ENCODE assay signal across 1 cellular context in the genomic region with DNA sequence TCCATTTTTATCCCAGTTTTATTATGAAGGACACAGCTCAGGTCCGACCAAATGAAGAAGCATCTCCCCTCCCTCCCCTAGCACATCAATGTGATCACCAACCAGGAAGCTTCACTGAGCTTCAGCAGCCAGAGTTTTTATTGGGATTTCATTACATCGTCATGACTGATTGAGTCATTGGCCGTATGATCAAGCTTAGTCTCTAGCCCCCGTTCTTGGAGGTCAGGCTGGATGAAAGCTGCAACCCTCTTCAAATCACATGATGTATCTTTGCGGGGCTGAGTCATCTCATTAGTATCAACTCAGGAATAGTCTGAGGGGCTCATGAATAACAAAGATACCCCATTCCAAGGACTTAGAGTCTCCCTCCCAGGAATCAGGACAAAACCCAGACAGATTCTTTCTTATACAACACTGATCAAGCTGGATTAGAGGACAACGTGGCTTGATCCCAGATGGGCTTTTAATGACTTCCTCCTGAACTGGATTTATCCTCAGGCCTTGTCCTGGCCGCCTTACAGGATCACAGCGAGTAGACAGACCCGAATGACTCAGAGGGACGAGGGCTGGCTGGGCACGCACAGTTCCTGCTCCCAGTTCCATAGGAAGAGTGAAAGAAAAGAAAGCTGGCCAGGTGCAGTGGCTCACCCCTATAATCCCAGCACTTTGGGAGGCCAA.
TF ChIP-seq lines count a peak whose summit lies in the region.

No MANE protein-coding gene starts in this region.

TF ChIP-seq in HEK293, 187 proteins besides CTCF, POLR2A, EP300 and RAD21 (continued from another document):
- TF ChIP-seq ZNF335 (tag by site-specific recombination; conservative IDR thresholded peaks at IDR 0.05) = peak; percentile 74
TF ChIP-seq in HEK293: peak in this region for 8.
